Comparison of ENCODE assay signal across 27 cellular contexts in the genomic region with DNA sequence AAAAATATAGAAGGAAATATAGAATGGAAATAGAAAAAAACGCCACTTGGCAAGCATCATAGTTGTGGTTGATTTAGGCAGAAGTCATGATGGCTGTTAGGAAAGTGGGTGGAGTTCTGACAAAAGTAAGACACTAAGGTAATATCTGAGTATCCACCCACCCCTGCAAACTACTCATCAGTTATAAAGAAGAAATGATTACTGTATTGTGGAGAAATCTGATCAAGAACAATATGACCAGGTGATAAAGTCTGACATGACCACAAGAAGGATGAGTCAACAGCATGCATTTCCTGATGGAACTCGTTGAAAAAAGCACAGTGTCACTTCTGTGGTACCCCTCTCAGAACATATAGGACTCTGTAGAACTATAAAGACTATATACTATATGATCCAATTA.
"Had no signal": no experiment of that assay in that cellular context is flagged by ENCODE, and none has a peak within 500 bp of the region (broad histone marks: within the 10 kb centered on the region; RNA-seq: fewer than 3 reads in every experiment).

No MANE protein-coding gene starts in this region.

- H3K27ac ChIP-seq: heart left ventricle, lower lobe of right lung, neural progenitor cell, parathyroid adenoma, psoas muscle, right atrium auricular region, suprapubic skin, tibial artery had no signal

- H3K4me3 ChIP-seq: heart left ventricle, lower lobe of right lung, neural progenitor cell, psoas muscle, right atrium auricular region, suprapubic skin, tibial artery had no signal

- DNase-seq: activated CD4-positive, alpha-beta memory T cell treated with anti-CD3 and anti-CD28 coated beads, Interleukin-2, amount 10 ng/mL, durations not matched to agents 7 days and 5 days; activated CD4-positive, alpha-beta T cell treated with anti-CD3 and anti-CD28 coated beads, Interleukin-2, amount 10 ng/mL, durations not matched to agents 24 days and 14 days; activated CD4-positive, CD25-positive, alpha-beta regulatory T cell treated with anti-CD3 and anti-CD28 coated beads, Interleukin-2, amount 50 U/mL, for 72 hours; activated CD8-positive, alpha-beta memory T cell treated with anti-CD3 and anti-CD28 coated beads, Interleukin-2, amount 50 U/mL, for 48 hours; activated gamma-delta T cell treated with Interleukin-2 at 50 U/mL for 16 hours; activated naive CD4-positive, alpha-beta T cell treated with anti-CD3 and anti-CD28 coated beads, Interleukin-2, amount 50 U/mL, for 16 hours; activated T-cell treated with anti-CD3 and anti-CD28 coated beads, Interleukin-2, amount 50 U/mL, for 24 hours; amniotic stem cell; effector CD8-positive, alpha-beta T cell; erythroblast; heart left ventricle; hypothalamus; immature natural killer cell; lower lobe of right lung; mesendoderm; natural killer cell; occipital lobe; psoas muscle; stimulated activated CD4-positive, alpha-beta T cell treated with anti-CD3 and anti-CD28 coated beads, Interleukin-15, amount 100 ng/mL, for 24 hours; stimulated activated naive CD4-positive, alpha-beta T cell; T-helper 17 cell; T1000; tibial artery had no signal
